Comparison of ENCODE assay signal across 8 cellular contexts in genomic region chr13:75695908-75696307, GRCh38. TPM values are rescaled to one million over a fixed set of nuclear protein-coding genes. Genes with fewer than 3 reads are reported as not detected.
DNase-seq lines count a peak whose midpoint lies in the region; ATAC-seq, FAIRE-seq and TF ChIP-seq lines count a peak whose summit lies in the region.
"Not testable (repeated sequence)": the region's sequence is repeated elsewhere in the genome, so short reads cannot be mapped to it uniquely, and the experiment has no call there.

No MANE protein-coding gene starts in this region.

- BruUV-seq in endothelial cell of umbilical vein (replicated peaks; lab: Mats Ljungman, UMichigan) = not testable (repeated sequence)

- not testable (repeated sequence) for H3K4me3 ChIP-seq in CD4-positive, alpha-beta memory T cell (ENCODE audit: low read length in 2 of 2); endothelial cell of umbilical vein (replicated peaks in 1 of 3; ENCODE audit: insufficient read depth in 1 of 3, low read depth in 1 of 3, low read length in 3 of 3)

- CTCF ChIA-PET in CD4-positive, alpha-beta memory T cell (lab: Charles Lee; ENCODE audit: partially characterized antibody) = interaction anchor here (0.8 to 5.2 kb wide), 57 partner anchors 9 to 1843 kb away, joined by 3 to 61 read pairs (median 5); no protein-coding TSS in a partner anchor
- CTCF ChIA-PET in endothelial cell of umbilical vein (lab: Charles Lee) = interaction anchor here (0.6 to 4.4 kb wide), 97 partner anchors 10 to 1782 kb away, joined by 3 to 134 read pairs (median 5); partner anchors contain the start of gene FBXL3

- H2AFZ ChIP-seq in endothelial cell of umbilical vein (ENCODE audit: low read depth, low read length) = not testable (repeated sequence)

- DNase-seq in CD4-positive, alpha-beta memory T cell = peak; percentile 48 to 64 (median 54)
- DNase-seq in LHCN-M2 (ENCODE audit: low read depth) (peak; percentile 77), RPMI7951 (ENCODE audit: low read depth) (peak; percentile 60), activated T-cell treated with anti-CD3 and anti-CD28 coated beads for 4 hours (peak; percentile 73), endothelial cell of umbilical vein (ENCODE audit: low read depth, low spot score) (peak; percentile 84), memory B cell (ENCODE audit: low spot score in 2 of 2) (peak; percentile 62 to 67)
- DNase-seq in stimulated activated CD8-positive, alpha-beta memory T cell treated with anti-CD3 and anti-CD28 coated beads, Interleukin-12 subunit alpha, Interleukin-12 subunit beta, amount 100 ng/mL, for 1 hour (ENCODE audit: low read depth) = peak; percentile 63

- not testable (repeated sequence) for H3K27me3 ChIP-seq in CD4-positive, alpha-beta memory T cell (ENCODE audit: insufficient read depth, low read length); endothelial cell of umbilical vein (ENCODE audit: control insufficient read depth in 2 of 2, insufficient read depth in 2 of 2, low read length in 2 of 2)

- not testable (repeated sequence) for H3K36me3 ChIP-seq in CD4-positive, alpha-beta memory T cell (ENCODE audit: insufficient read depth, low read length); endothelial cell of umbilical vein (ENCODE audit: control insufficient read depth in 2 of 2, extremely low read depth in 1 of 2, insufficient read depth in 2 of 2, low read length in 2 of 2)

- POLR2A ChIA-PET in CD4-positive, alpha-beta memory T cell (lab: Charles Lee; ENCODE audit: partially characterized antibody) = interaction anchor here (1.1 to 1.5 kb wide), 2 partner anchors 65 to 66 kb away, joined by 3 read pairs; no protein-coding TSS in a partner anchor
- POLR2A ChIA-PET in endothelial cell of umbilical vein (lab: Charles Lee) = not testable (repeated sequence)

- not testable (repeated sequence) for H3K79me2 ChIP-seq in endothelial cell of umbilical vein (ENCODE audit: control insufficient read depth, insufficient read depth, low read length)

- dilution Hi-C loops in endothelial cell of umbilical vein (cut with MboI; ENCODE audit: extremely low pct_ligation_motif_present, low sequenced_read_pairs) = not testable (repeated sequence)

- H3K9ac ChIP-seq in endothelial cell of umbilical vein (replicated peaks; ENCODE audit: extremely low read depth, insufficient read depth, low read length) = not testable (repeated sequence)

- not testable (repeated sequence) for H3K9me3 Mint-ChIP-seq in CD4-positive, alpha-beta memory T cell; memory B cell

- peak; percentile 76 to 79 for TF ChIP-seq CTCF in endothelial cell of umbilical vein (IDR thresholded peaks at IDR 0.05; ENCODE audit: extremely low read depth in 1 of 2, insufficient read depth in 1 of 2, low read depth in 1 of 2, low read length in 2 of 2)

- not testable (repeated sequence) for H3K27me3 Mint-ChIP-seq in CD4-positive, alpha-beta memory T cell; memory B cell

- not testable (repeated sequence) for H3K36me3 Mint-ChIP-seq in CD4-positive, alpha-beta memory T cell; memory B cell

- not testable (repeated sequence) for TF ChIP-seq POLR2A in endothelial cell of umbilical vein (IDR thresholded peaks at IDR 0.05; ENCODE audit: low read depth, low read length)

- not testable (repeated sequence) for H3K4me2 ChIP-seq in endothelial cell of umbilical vein (ENCODE audit: insufficient read depth, low read length)

- H4K20me1 ChIP-seq in endothelial cell of umbilical vein (replicated peaks; ENCODE audit: control insufficient read depth, extremely low read depth, insufficient read depth, low read length) = not testable (repeated sequence)

- peak overlapping the region in 2 of 8 donors; percentile 17 to 57 for H3K4me3 Mint-ChIP-seq in CD4-positive, alpha-beta memory T cell
- H3K4me3 Mint-ChIP-seq in memory B cell = peak overlapping the region; percentile 35

- not testable (repeated sequence) for H3K9me3 ChIP-seq in CD4-positive, alpha-beta memory T cell (ENCODE audit: control insufficient read depth in 1 of 2, low read length in 2 of 2); endothelial cell of umbilical vein (replicated peaks; ENCODE audit: control insufficient read depth, insufficient read depth, low read length)

- not testable (repeated sequence) for H3K27ac ChIP-seq in CD4-positive, alpha-beta memory T cell (ENCODE audit: low read depth, low read length); endothelial cell of umbilical vein (ENCODE audit: insufficient read depth, low read depth, low read length)

- peak; percentile 85 for FAIRE-seq in endothelial cell of umbilical vein (lab: Jason Lieb, UNC)

- not testable (repeated sequence) for H3K4me1 ChIP-seq in CD4-positive, alpha-beta memory T cell (ENCODE audit: insufficient read depth, low read length); endothelial cell of umbilical vein (ENCODE audit: control insufficient read depth, extremely low read depth, insufficient read depth, low read length)

- peak overlapping the region in 2 of 7 donors; percentile 9 to 46 for H3K27ac Mint-ChIP-seq in CD4-positive, alpha-beta memory T cell
- not testable (repeated sequence) for H3K27ac Mint-ChIP-seq in memory B cell

- intact Hi-C loops in CD4-positive, alpha-beta memory T cell (cut with micrococcal nuclease) = loop anchor here (1.0 to 5.0 kb wide), 5 partner anchors 66 to 1285 kb away; no protein-coding TSS in a partner anchor
- intact Hi-C loops in endothelial cell of umbilical vein (cut with micrococcal nuclease) = loop anchor here (1.0 to 5.0 kb wide), 6 partner anchors 105 to 1286 kb away; no protein-coding TSS in a partner anchor

- not testable (repeated sequence) for H3K4me1 Mint-ChIP-seq in CD4-positive, alpha-beta memory T cell; memory B cell

- not testable (repeated sequence) for H3K9me1 ChIP-seq in endothelial cell of umbilical vein (replicated peaks; ENCODE audit: control insufficient read depth, extremely low read depth, insufficient read depth, low read length)

- ATAC-seq in GM21390 (IDR thresholded peaks at IDR 0.05; ENCODE audit: unreplicated experiment) (peak; percentile 60), memory B cell (ENCODE audit: low read depth) (peak; percentile 51)

RNA-seq across cellular contexts. Expression of gene LMO7, which starts 59.8 kb away (rescaled TPM):
- total RNA-seq in CD4-positive, alpha-beta memory T cell = 10 to 100 TPM; 25.7 to 29.4 TPM
- polyA plus RNA-seq in CD4-positive, alpha-beta memory T cell = 10 to 100 TPM in 1 of 2 donors, 1 to 10 TPM in 1; 5.4 to 14.3 TPM
- total RNA-seq in LHCN-M2 (2014; rRNA removed) = 298 and 395 TPM in 2 replicates
- polyA plus RNA-seq in LHCN-M2 (2012) = 412 TPM
- 73.7 and 92.4 TPM in 2 replicates for total RNA-seq in RPMI7951 (2014; rRNA removed; shearing (Covaris generic))
- total RNA-seq in endothelial cell of umbilical vein = 21.1 and 43.6 TPM in 2 replicates
- 9.0 and 10.5 TPM in 2 replicates for polyA plus RNA-seq in endothelial cell of umbilical vein
- 4.3 and 5.2 TPM in 2 replicates for polyA plus RNA-seq in endothelial cell of umbilical vein (2011; cell fraction: cytosol; rRNA removed)
- polyA plus RNA-seq in endothelial cell of umbilical vein (2011; cell fraction: nucleus; rRNA removed) = 64.4 and 80.8 TPM in 2 replicates
- polyA plus RNA-seq in endothelial cell of umbilical vein (2012) = 13.8 and 30.6 TPM in 2 replicates
- 14.2 and 15.2 TPM in 2 replicates for polyA minus RNA-seq in endothelial cell of umbilical vein
- polyA minus RNA-seq in endothelial cell of umbilical vein (2011; cell fraction: cytosol; rRNA and poly(A)+ RNA removed) = 39.0 TPM
- polyA minus RNA-seq in endothelial cell of umbilical vein (2011; cell fraction: nucleus; rRNA and poly(A)+ RNA removed) = 59.1 and 72.1 TPM in 2 replicates
